Comparison of ENCODE assay signal across 9 cellular contexts in the genomic region with DNA sequence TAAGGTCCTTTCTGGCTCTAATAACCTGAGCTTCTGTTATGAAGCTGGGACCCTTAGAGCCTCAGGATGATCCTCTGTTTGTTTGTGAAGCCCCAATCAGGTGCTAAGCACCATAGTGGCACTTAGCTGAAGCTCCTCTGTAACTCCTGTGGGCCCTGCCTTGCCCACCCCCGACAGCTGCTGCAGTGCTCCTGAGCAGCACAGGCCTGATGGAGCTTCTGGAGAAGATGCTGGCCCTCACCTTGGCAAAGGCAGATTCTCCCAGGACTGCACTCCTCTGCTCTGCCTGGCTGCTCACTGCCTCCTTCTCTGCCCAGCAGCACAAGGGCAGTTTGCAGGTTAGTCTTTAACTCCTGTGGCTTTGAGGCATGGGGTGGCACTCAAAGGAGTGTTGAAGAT. TPM values are rescaled to one million over a fixed set of nuclear protein-coding genes. Genes with fewer than 3 reads are reported as not detected.
DNase-seq lines count a peak whose midpoint lies in the region; ATAC-seq and TF ChIP-seq lines count a peak whose summit lies in the region.
"Had no signal": no experiment of that assay in that cellular context is flagged by ENCODE, and none has a peak within 500 bp of the region (broad histone marks: within the 10 kb centered on the region; RNA-seq: fewer than 3 reads in every experiment).

No MANE protein-coding gene starts in this region.

- H3K27me3 Mint-ChIP-seq in natural killer cell (ENCODE audit: low read depth in 2 of 2): no peaks in the 10 kb centered on the region

- ATAC-seq in GM18868 (IDR thresholded peaks at IDR 0.05; ENCODE audit: unreplicated experiment) (peak; percentile 19), HG02840 (IDR thresholded peaks at IDR 0.05; ENCODE audit: low FRiP score, unreplicated experiment) (peak; percentile 22), natural killer cell (peak; percentile 14 to 36 (median 20))

- H3K4me3 ChIP-seq in foreskin fibroblast (ENCODE audit: low read depth in 1 of 2, low read length in 2 of 2): no peak overlapping the region

- peaks cover 43% of the 10 kb centered on the region in 2 donors for H3K4me1 Mint-ChIP-seq in natural killer cell

- intact Hi-C loops in natural killer cell (cut with micrococcal nuclease): loop anchor here (1.0 to 5.0 kb wide), 3 partner anchors 19 to 76 kb away; partner anchors contain the start of genes CCDC134 and SREBF2

- H3K4me3 Mint-ChIP-seq in natural killer cell: peak overlapping the region; percentile 82

- H3K27ac ChIP-seq in caudate nucleus (ENCODE audit: low read depth, low read length): no peak overlapping the region

- DNase-seq in activated CD8-positive, alpha-beta memory T cell treated with anti-CD3 and anti-CD28 coated beads, Interleukin-2, amount 50 U/mL, for 48 hours: peak; percentile 59
- peak; percentile 21 for DNase-seq in natural killer cell
- DNase-seq in NOMO-1 treated with dmso at 0.1 percent for 144 hours (lab: John Stamatoyannopoulos, UW; ENCODE audit: unreplicated experiment): no peak
- no peak for DNase-seq in foreskin fibroblast
- no peak for DNase-seq in activated CD4-positive, CD25-positive, alpha-beta regulatory T cell treated with anti-CD3 and anti-CD28 coated beads, Interleukin-2, amount 50 U/mL, for 72 hours
- no peak for DNase-seq in caudate nucleus (lab: John Stamatoyannopoulos, UW)
- DNase-seq: NCI-H2081 treated with DMSO at 0.1 percent for 48 hours had no signal

- H3K27ac Mint-ChIP-seq in natural killer cell: peak overlapping the region; percentile 98 to 99

- no peaks in the 10 kb centered on the region for H3K9me3 Mint-ChIP-seq in natural killer cell

- H3K36me3 Mint-ChIP-seq in natural killer cell: no peaks in the 10 kb centered on the region

- TF ChIP-seq CTCF in natural killer cell (IDR thresholded peaks at IDR 0.05) (no peak), foreskin fibroblast (IDR thresholded peaks at IDR 0.05; ENCODE audit: low read depth, low read length) (no peak)

RNA-seq across cellular contexts. Expression of gene CCDC134, which starts 19.0 kb away (rescaled TPM):
- 10 to 100 TPM; 16.4 to 22.1 (median 16.7) TPM for total RNA-seq in natural killer cell

RNA-seq across cellular contexts. Expression of gene SREBF2, which starts 51.4 kb away (rescaled TPM):
- total RNA-seq in natural killer cell: 100 to 1,000 TPM; 101 to 106 (median 105) TPM

Comparison
In these comparisons a context has a peak if more than half of its experiments do, and no peak if none do; other contexts are left out.
1. DNase-seq: peak in activated CD8-positive, alpha-beta memory T cell treated with anti-CD3 and anti-CD28 coated beads, Interleukin-2, amount 50 U/mL, for 48 hours (single experiment) and natural killer cell (single experiment); none in NOMO-1 treated with dmso at 0.1 percent for 144 hours (single experiment), foreskin fibroblast (0 of 2), activated CD4-positive, CD25-positive, alpha-beta regulatory T cell treated with anti-CD3 and anti-CD28 coated beads, Interleukin-2, amount 50 U/mL, for 72 hours (single experiment) and caudate nucleus (0 of 61).
2. Peak in every context shown above with its lines, with median percentiles within 50 percentile points of each other: ATAC-seq.